Comparison of ENCODE assay signal across 9 cellular contexts in genomic region chr1:52686261-52686751, GRCh38. TPM values are rescaled to one million over a fixed set of nuclear protein-coding genes. Genes with fewer than 3 reads are reported as not detected.
DNase-seq lines count a peak whose midpoint lies in the region; ATAC-seq and TF ChIP-seq lines count a peak whose summit lies in the region.
"Not testable (repeated sequence)": the region's sequence is repeated elsewhere in the genome, so short reads cannot be mapped to it uniquely, and the experiment has no call there.
"Had no signal": no experiment of that assay in that cellular context is flagged by ENCODE, and none has a peak within 500 bp of the region (broad histone marks: within the 10 kb centered on the region; RNA-seq: fewer than 3 reads in every experiment).

No MANE protein-coding gene starts in this region.

- CTCF ChIA-PET in IMR-90 (lab: Yijun Ruan, JAX): interaction anchor here (0.6 to 1.7 kb wide), 9 partner anchors 10 to 539 kb away, joined by 3 to 4 read pairs (median 3); no protein-coding TSS in a partner anchor

- 44% methylated on average over 3 of the region's 17 CpGs; no CpG with 5 or more reads in 1 of the 2 experiments for WGBS in IMR-90 (ENCODE audit: extremely low coverage in 2 of 2, insufficient read length in 1 of 2), 2 experiments

- TF ChIP-seq CTCF in IMR-90 (conservative IDR thresholded peaks at IDR 0.05; ENCODE audit: low read depth, low read length): peak; percentile 77

- not testable (repeated sequence) for H3K4ac ChIP-seq in IMR-90 (ENCODE audit: low read depth, low read length)

- BruUV-seq in IMR-90 (replicated peaks; lab: Mats Ljungman, UMichigan): not testable (repeated sequence)

- H3K9ac ChIP-seq in IMR-90 (ENCODE audit: low read depth, low read length): not testable (repeated sequence)

- ATAC-seq in IMR-90 (ENCODE audit: low read depth): peak; percentile 94

- peak overlapping the region; percentile 33 for H2AFZ ChIP-seq in IMR-90 (replicated peaks; ENCODE audit: low read length, poor library complexity)

- not testable (repeated sequence) for H3K4me3 ChIP-seq in IMR-90 (ENCODE audit: insufficient read depth, low read depth, low read length)

- H2AK9ac ChIP-seq in IMR-90 (replicated peaks; ENCODE audit: low read depth, low read length, poor library complexity): not testable (repeated sequence)

- H3K23ac ChIP-seq in IMR-90 (ENCODE audit: low read depth, low read length): not testable (repeated sequence)

- not testable (repeated sequence) for H2BK5ac ChIP-seq in IMR-90 (ENCODE audit: low read depth, low read length, poor library complexity, severe bottlenecking)

- peak overlapping the region in 1 of 2 experiments; percentile 7; a peak in 1 of 4 replicates for H4K8ac ChIP-seq in IMR-90 (ENCODE audit: low read depth in 2 of 2, low read length in 2 of 2)

- not testable (repeated sequence) for H2AK5ac ChIP-seq in IMR-90 (ENCODE audit: low read depth, low read length)

- H2BK20ac ChIP-seq in IMR-90 (ENCODE audit: low read depth, low read length): not testable (repeated sequence)

- in situ Hi-C loops in IMR-90 (cut with MboI; ENCODE audit: low sequenced_read_pairs): loop anchor here (10.0 kb wide), 1 partner anchor 282 kb away; the partner anchor contains the start of genes ORC1 and PRPF38A

- DNase-seq in AG20443 (ENCODE audit: low spot score) (peak; percentile 80), GM19238 (ENCODE audit: insufficient read length, low spot score) (peak; percentile 61), IMR-90 (peak; percentile 70), NOMO-1 treated with dmso at 0.1 percent for 144 hours (lab: John Stamatoyannopoulos, UW; ENCODE audit: unreplicated experiment) (peak; percentile 73), cerebellum (ENCODE audit: low spot score) (peak; percentile 45), kidney tubule cell (ENCODE audit: low spot score) (peak; percentile 69)
- peak; percentile 75 to 79 for DNase-seq in activated CD4-positive, alpha-beta T cell treated with anti-CD3 and anti-CD28 coated beads, Interleukin-2, amount 50 U/mL, for 48 hours
- peak; percentile 61 for DNase-seq in stimulated activated CD4-positive, alpha-beta T cell treated with anti-CD3 and anti-CD28 coated beads, Interleukin-2, amount 100 ng/mL, for 4 hours (ENCODE audit: low read depth)

- TF ChIP-seq POLR2A in IMR-90 (IDR thresholded peaks at IDR 0.05; ENCODE audit: low read depth, low read length): peak; percentile 36; the same call in 1 of the 2 replicates

- intact Hi-C loops in IMR-90 (cut with micrococcal nuclease): loop anchor here (1.0 to 5.0 kb wide), 5 partner anchors 134 to 559 kb away; partner anchors contain the start of genes CC2D1B, ORC1 and PRPF38A

- H3K4me2 ChIP-seq in IMR-90 (ENCODE audit: low read depth, low read length): not testable (repeated sequence)

- H2BK120ac ChIP-seq in IMR-90 (ENCODE audit: low read depth, low read length): not testable (repeated sequence)

- not testable (repeated sequence) for H3K9me1 ChIP-seq in IMR-90 (ENCODE audit: insufficient read depth, low read length)

- POLR2A ChIA-PET in IMR-90 (lab: Charles Lee; ENCODE audit: unreplicated experiment): interaction anchor here (0.6 kb wide), 1 partner anchor 635 kb away, joined by 3 read pairs; no protein-coding TSS in a partner anchor

- peaks cover 13% of the 10 kb centered on the region for H3K36me3 ChIP-seq in IMR-90 (ENCODE audit: control insufficient read depth, insufficient read depth, low read length)

- not testable (repeated sequence) for H2BK15ac ChIP-seq in IMR-90 (ENCODE audit: low read depth, low read length)

- not testable (repeated sequence) for H4K20me1 ChIP-seq in IMR-90 (ENCODE audit: insufficient read depth, low read length)

- not testable (repeated sequence) for H3K79me1 ChIP-seq in IMR-90 (ENCODE audit: low read depth in 1 of 2, low read length in 2 of 2)

- dilution Hi-C loops in IMR-90 (cut with HindIII; ENCODE audit: low sequenced_read_pairs, unreplicated experiment): not testable (repeated sequence)

- H3K4me1 ChIP-seq in IMR-90 (ENCODE audit: control insufficient read depth, insufficient read depth, low read length): not testable (repeated sequence)

- H4K91ac ChIP-seq in IMR-90 (ENCODE audit: insufficient read depth, low read depth, low read length): not testable (repeated sequence)

- H4K5ac ChIP-seq in IMR-90 (ENCODE audit: low read depth, low read length): not testable (repeated sequence)

- TF ChIP-seq RAD21 in IMR-90 (IDR thresholded peaks at IDR 0.05; ENCODE audit: low read length): peak; percentile 86

- H3K56ac ChIP-seq in IMR-90 (ENCODE audit: extremely low read depth, insufficient read depth, low read length): not testable (repeated sequence)

- H3K18ac ChIP-seq in IMR-90 (ENCODE audit: low read depth, low read length): not testable (repeated sequence)

- H3K27ac ChIP-seq in IMR-90 (ENCODE audit: insufficient read depth, low read length): not testable (repeated sequence)

- not testable (repeated sequence) for H3K9me3 ChIP-seq in IMR-90 (ENCODE audit: control insufficient read depth, insufficient read depth, low read length)

- 0 out of 2 replicates have a peak overlapping the region, but pooled peaks have one; percentile 10 for H3K14ac ChIP-seq in IMR-90 (replicated peaks; ENCODE audit: low read depth, low read length)

- H3K27me3 ChIP-seq in IMR-90 (ENCODE audit: control insufficient read depth, insufficient read depth, low read length): not testable (repeated sequence)

TF ChIP-seq in IMR-90, 13 proteins besides CTCF, POLR2A, EP300 and RAD21:
- peak; percentile 85 for TF ChIP-seq SMC3 (IDR thresholded peaks at IDR 0.05; ENCODE audit: low read depth, low read length)

RNA-seq across cellular contexts. Expression of gene COA7, which starts 11.8 kb away (rescaled TPM):
- total RNA-seq in IMR-90 (2012; rRNA removed) (17.5 and 20.3 TPM in 2 replicates), cerebellum (14.6 TPM)
- 8.9 and 9.3 TPM in 2 replicates for polyA plus RNA-seq in IMR-90 (2012; rRNA removed)
- polyA plus RNA-seq in IMR-90 (2012; cell fraction: cytosol; rRNA removed): 3.5 and 4.5 TPM in 2 replicates
- 2.1 and 3.2 TPM in 2 replicates for polyA plus RNA-seq in IMR-90 (2012; cell fraction: nucleus; rRNA removed; ENCODE audit: low replicate concordance)

RNA-seq across cellular contexts. Expression of gene ZYG11B, which starts 39.9 kb away (rescaled TPM):
- total RNA-seq in IMR-90 (2012; rRNA removed) (46.1 and 55.2 TPM in 2 replicates), cerebellum (91.0 TPM)
- 6.5 and 8.1 TPM in 2 replicates for polyA plus RNA-seq in IMR-90 (2012; rRNA removed)
- 3.3 and 4.1 TPM in 2 replicates for polyA plus RNA-seq in IMR-90 (2012; cell fraction: cytosol; rRNA removed)
- polyA plus RNA-seq in IMR-90 (2012; cell fraction: nucleus; rRNA removed; ENCODE audit: low replicate concordance): 2.7 and 7.7 TPM in 2 replicates

RNA-seq across cellular contexts. Expression of gene SHISAL2A, which starts 53.3 kb away (rescaled TPM):
- not detected in 2 replicates for total RNA-seq in IMR-90 (2012; rRNA removed)
- not detected in 2 replicates for polyA plus RNA-seq in IMR-90 (2012; rRNA removed)
- not detected in 2 replicates for polyA plus RNA-seq in IMR-90 (2012; cell fraction: cytosol; rRNA removed)
- polyA plus RNA-seq in IMR-90 (2012; cell fraction: nucleus; rRNA removed; ENCODE audit: low replicate concordance): not detected in 2 replicates
- not detected for total RNA-seq in cerebellum
- total RNA-seq: urinary bladder had no signal
